1 cellular context compared by ENCODE assay signal in the genomic region with DNA sequence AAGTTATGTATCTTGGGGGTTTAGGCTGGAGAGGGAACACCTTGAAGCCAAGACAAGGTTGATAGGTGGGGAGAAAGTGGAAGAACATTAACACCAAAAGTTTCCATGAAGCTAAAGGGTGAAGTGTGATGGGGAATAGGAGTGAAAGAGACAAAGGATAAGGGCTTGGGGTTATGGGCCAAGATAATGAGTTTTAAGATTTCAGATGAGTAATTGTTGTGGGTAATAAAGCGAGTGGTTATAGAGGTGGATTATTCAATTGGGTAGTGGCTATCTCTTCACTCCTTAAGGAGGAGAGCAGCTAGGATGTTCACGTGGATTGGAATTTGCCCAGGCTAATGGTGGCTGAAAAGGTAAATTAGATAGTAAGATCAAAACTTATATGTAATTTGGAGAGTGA.
TF ChIP-seq lines count a peak whose summit lies in the region.

No MANE protein-coding gene starts in this region.

TF ChIP-seq in HEK293, 187 proteins besides CTCF, POLR2A, EP300 and RAD21:
- peak; percentile 81 for TF ChIP-seq PRDM1 (tag by site-specific recombination; IDR thresholded peaks at IDR 0.05)
- TF ChIP-seq, protein P1, sequence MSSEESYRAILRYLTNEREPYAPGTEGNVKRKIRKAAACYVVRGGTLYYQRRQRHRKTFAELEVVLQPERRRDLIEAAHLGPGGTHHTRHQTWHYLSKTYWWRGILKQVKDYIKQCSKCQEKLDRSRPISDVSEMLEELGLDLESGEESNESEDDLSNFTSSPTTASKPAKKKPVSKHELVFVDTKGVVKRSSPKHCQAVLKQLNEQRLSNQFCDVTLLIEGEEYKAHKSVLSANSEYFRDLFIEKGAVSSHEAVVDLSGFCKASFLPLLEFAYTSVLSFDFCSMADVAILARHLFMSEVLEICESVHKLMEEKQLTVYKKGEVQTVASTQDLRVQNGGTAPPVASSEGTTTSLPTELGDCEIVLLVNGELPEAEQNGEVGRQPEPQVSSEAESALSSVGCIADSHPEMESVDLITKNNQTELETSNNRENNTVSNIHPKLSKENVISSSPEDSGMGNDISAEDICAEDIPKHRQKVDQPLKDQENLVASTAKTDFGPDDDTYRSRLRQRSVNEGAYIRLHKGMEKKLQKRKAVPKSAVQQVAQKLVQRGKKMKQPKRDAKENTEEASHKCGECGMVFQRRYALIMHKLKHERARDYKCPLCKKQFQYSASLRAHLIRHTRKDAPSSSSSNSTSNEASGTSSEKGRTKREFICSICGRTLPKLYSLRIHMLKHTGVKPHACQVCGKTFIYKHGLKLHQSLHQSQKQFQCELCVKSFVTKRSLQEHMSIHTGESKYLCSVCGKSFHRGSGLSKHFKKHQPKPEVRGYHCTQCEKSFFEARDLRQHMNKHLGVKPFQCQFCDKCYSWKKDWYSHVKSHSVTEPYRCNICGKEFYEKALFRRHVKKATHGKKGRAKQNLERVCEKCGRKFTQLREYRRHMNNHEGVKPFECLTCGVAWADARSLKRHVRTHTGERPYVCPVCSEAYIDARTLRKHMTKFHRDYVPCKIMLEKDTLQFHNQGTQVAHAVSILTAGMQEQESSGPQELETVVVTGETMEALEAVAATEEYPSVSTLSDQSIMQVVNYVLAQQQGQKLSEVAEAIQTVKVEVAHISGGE (tag by site-specific recombination; conservative IDR thresholded peaks at IDR 0.05; ENCODE audit: low read depth): no peak
- TF ChIP-seq ZFP3 (tag by site-specific recombination; IDR thresholded peaks at IDR 0.05; ENCODE audit: low read depth): no peak
- TF ChIP-seq ZNF621 (tag by site-specific recombination; IDR thresholded peaks at IDR 0.05): no peak
- no peak for TF ChIP-seq PBX3 (CRISPR knock-in tag; IDR thresholded peaks at IDR 0.05)
TF ChIP-seq in HEK293: peak in this region for 1.
